ENCODE assay signal across 13 cellular contexts in the genomic region with DNA sequence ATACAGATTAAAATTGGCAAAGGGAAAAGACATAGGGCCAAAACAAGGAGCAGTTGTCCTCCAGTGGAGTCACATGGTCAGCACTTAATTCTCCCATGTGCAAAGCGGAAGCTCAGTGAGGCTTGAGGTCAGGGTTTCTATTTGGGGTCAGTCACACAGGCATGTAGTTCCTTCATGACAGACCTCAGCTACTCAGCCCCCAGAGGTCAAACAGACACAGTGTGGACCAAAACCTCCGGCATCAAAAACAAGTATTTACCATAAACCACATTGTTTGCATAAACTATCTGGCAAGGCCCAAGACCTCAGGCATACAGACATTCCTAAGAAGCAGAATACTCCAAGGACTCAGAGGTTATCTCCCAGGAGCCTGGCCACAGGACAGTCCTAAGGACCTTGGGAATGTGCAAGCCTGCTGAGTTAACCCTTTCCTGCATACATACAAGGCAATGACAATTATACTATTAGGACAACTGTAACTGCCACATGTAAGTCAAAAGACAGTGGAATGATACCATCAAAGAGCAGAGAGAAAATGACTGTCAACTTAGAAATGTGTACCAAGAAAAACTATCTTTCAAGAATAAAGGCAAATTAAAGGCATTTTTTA. TPM values are rescaled to one million over a fixed set of nuclear protein-coding genes. Genes with fewer than 3 reads are reported as not detected.
A peak's percentile ranks its signal among the peaks of the same experiment; 100 is the strongest.
DNase-seq lines count a peak whose midpoint lies in the region; ATAC-seq and TF ChIP-seq lines count a peak whose summit lies in the region.
"Had no signal": no experiment of that assay in that cellular context is flagged by ENCODE, and none has a peak within 500 bp of the region (broad histone marks: within the 10 kb centered on the region; RNA-seq: fewer than 3 reads in every experiment).

No MANE protein-coding gene starts in this region.

- no peak overlapping the region for H2BK15ac ChIP-seq in neuronal stem cell (ENCODE audit: low read length)

- CTCF ChIA-PET in HEK293T (lab: Yijun Ruan, JAX), result no interaction called here

- no peak overlapping the region for H3K18ac ChIP-seq in neuronal stem cell (ENCODE audit: low read length)

- H4K91ac ChIP-seq in neuronal stem cell (ENCODE audit: low read depth, low read length, poor library complexity), result no peak overlapping the region

- DNase-seq in neuronal stem cell (ENCODE audit: low spot score), result no peak
- no peak for DNase-seq in prostate gland (ENCODE audit: low spot score)
- no peak for DNase-seq in T-helper 2 cell
- no peak for DNase-seq in HEK293T (ENCODE audit: extremely low spot score)
- DNase-seq: activated naive CD4-positive, alpha-beta T cell treated with anti-CD3 and anti-CD28 coated beads, Interleukin-2, amount 10 ng/mL, durations not matched to agents 7 days and 5 days; C1 segment of cervical spinal cord; central memory CD4-positive, alpha-beta T cell; hippocampal formation; SK-N-SH had no signal

- H3K14ac ChIP-seq in neuronal stem cell (ENCODE audit: low read length), result no peak overlapping the region

- no peak overlapping the region for H3K4me2 ChIP-seq in neuronal stem cell (ENCODE audit: insufficient read depth, low read length, poor library complexity, severe bottlenecking)
- H3K4me2 ChIP-seq: SK-N-SH had no signal

- no peaks in the 10 kb centered on the region for H3K36me3 ChIP-seq in neuronal stem cell (replicated peaks in 1 of 2; ENCODE audit: control insufficient read depth in 2 of 2, insufficient read depth in 2 of 2, low read length in 2 of 2)
- no peaks in the 10 kb centered on the region for H3K36me3 ChIP-seq in prostate gland

- no peak overlapping the region for H2BK12ac ChIP-seq in neuronal stem cell (ENCODE audit: low read length)

- POLR2A ChIA-PET in HEK293T (lab: Yijun Ruan, JAX), result no interaction called here

- H3K27ac ChIP-seq in neuronal stem cell (replicated peaks; ENCODE audit: low read length) (no peak overlapping the region), prostate gland (no peak overlapping the region)
- H3K27ac ChIP-seq: epithelial cell of prostate had no signal

- no peaks in the 10 kb centered on the region for H3K9me3 ChIP-seq in neuronal stem cell (replicated peaks in 1 of 2; ENCODE audit: control insufficient read depth in 2 of 2, insufficient read depth in 1 of 2, low read depth in 1 of 2, low read length in 2 of 2)
- H3K9me3 ChIP-seq in prostate gland, result no peaks in the 10 kb centered on the region
- H3K9me3 ChIP-seq: SK-N-SH had no signal

- H3K27me3 ChIP-seq in neuronal stem cell (ENCODE audit: control insufficient read depth in 3 of 3, insufficient read depth in 3 of 3, low read depth in 1 of 3, low read length in 3 of 3), result no peaks in the 10 kb centered on the region
- H3K27me3 ChIP-seq in prostate gland (replicated peaks; ENCODE audit: insufficient read depth), result no peaks in the 10 kb centered on the region

- H3K4me1 ChIP-seq in neuronal stem cell (ENCODE audit: control insufficient read depth in 2 of 2, insufficient read depth in 1 of 2, low read depth in 1 of 2, low read length in 2 of 2) (no peaks in the 10 kb centered on the region), prostate gland (replicated peaks) (no peaks in the 10 kb centered on the region)

- no peak overlapping the region for H3K9ac ChIP-seq in neuronal stem cell (ENCODE audit: low read depth, low read length, poor library complexity)
- H3K9ac ChIP-seq: SK-N-SH had no signal

- intact Hi-C loops in prostate gland (cut with DNase I), result no loop called here

- H2AK5ac ChIP-seq in neuronal stem cell (ENCODE audit: low read depth, low read length), result no peak overlapping the region

- H2BK5ac ChIP-seq in neuronal stem cell (ENCODE audit: low read length), result no peak overlapping the region

- H2BK120ac ChIP-seq in neuronal stem cell (ENCODE audit: low read depth, low read length), result no peak overlapping the region

- peak overlapping the region; percentile 8 for H2AFZ ChIP-seq in neuronal stem cell (ENCODE audit: low read length)

- H3K4me3 ChIP-seq in neuronal stem cell (ENCODE audit: low read length in 2 of 2), result no peak overlapping the region
- H3K4me3 ChIP-seq in prostate gland, result no peak overlapping the region

- no peak overlapping the region for H3K4ac ChIP-seq in neuronal stem cell (ENCODE audit: low read length)

- H4K8ac ChIP-seq in neuronal stem cell (ENCODE audit: low read depth, low read length), result no peak overlapping the region

- peak; percentile 66 for ATAC-seq in GM18858 (IDR thresholded peaks at IDR 0.05; ENCODE audit: unreplicated experiment)
- ATAC-seq in GM21619 (IDR thresholded peaks at IDR 0.05; ENCODE audit: unreplicated experiment), result peak; percentile 84
- ATAC-seq in HG03442 (IDR thresholded peaks at IDR 0.05; ENCODE audit: unreplicated experiment), result peak; percentile 93

- WGBS in neuronal stem cell (ENCODE audit: extremely low coverage in 2 of 2, insufficient read length in 2 of 2, insufficient replicate concordance in 1 of 2), 2 donors, result no CpG with 5 or more reads among the region's 2 CpGs
- WGBS in prostate gland, result 75% methylated on average over 2 of the region's 2 CpGs

- no peak for TF ChIP-seq POLR2A in prostate gland (IDR thresholded peaks at IDR 0.05)

- TF ChIP-seq CTCF in prostate gland (IDR thresholded peaks at IDR 0.05), result no peak

- no peaks in the 10 kb centered on the region for H3K79me1 ChIP-seq in neuronal stem cell (ENCODE audit: low read depth, low read length)

- H3K23ac ChIP-seq in neuronal stem cell (ENCODE audit: low read depth, low read length, poor library complexity), result no peak overlapping the region

TF ChIP-seq in HEK293T, 16 proteins besides CTCF, POLR2A, EP300 and RAD21:
- TF ChIP-seq ELF4 (IDR thresholded peaks at IDR 0.05) (no peak), SP1 (IDR thresholded peaks at IDR 0.05) (no peak), SUZ12 (IDR thresholded peaks at IDR 0.05) (no peak), BHLHE40 (IDR thresholded peaks at IDR 0.05; ENCODE audit: borderline replicate concordance) (no peak)

RNA-seq across cellular contexts. Expression of gene FNIP1, which starts 28.7 kb away (rescaled TPM):
- polyA plus RNA-seq in neuronal stem cell (2013, experiment 1 of 2), result 8.7 TPM
- 8.9 TPM for polyA plus RNA-seq in neuronal stem cell (2013, experiment 2 of 2)
- 10 to 100 TPM; 44.1 to 49.5 TPM for total RNA-seq in prostate gland
